ENCODE assay signal across 1 cellular context in the genomic region with DNA sequence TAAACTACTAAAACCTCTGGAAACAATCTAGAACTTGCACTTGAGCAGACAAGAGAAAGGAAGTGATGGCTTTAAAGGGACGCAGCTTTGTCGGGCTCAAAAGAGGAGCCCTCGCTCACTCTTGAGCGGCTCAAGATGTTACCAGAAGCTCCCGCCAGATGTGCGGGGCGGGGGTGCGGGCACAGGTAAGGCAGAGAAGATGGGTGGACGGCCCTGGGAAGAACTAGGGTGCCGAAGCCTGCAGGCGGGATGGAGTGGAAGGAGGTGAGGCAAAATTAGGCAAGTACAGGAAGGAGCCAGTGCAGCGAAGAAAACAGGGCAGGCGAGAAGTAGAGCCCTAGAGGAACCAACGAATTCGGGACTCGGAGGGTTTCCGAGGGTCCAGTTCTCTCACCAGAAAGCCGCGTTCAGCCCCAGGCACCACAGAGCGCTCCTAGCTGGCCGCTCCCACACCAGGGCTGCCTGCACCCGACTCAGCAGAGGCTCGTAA.
TF ChIP-seq lines count a peak whose summit lies in the region.

No MANE protein-coding gene starts in this region.

TF ChIP-seq in HEK293, 187 proteins besides CTCF, POLR2A, EP300 and RAD21 (continued from another document):
- TF ChIP-seq, protein P1, sequence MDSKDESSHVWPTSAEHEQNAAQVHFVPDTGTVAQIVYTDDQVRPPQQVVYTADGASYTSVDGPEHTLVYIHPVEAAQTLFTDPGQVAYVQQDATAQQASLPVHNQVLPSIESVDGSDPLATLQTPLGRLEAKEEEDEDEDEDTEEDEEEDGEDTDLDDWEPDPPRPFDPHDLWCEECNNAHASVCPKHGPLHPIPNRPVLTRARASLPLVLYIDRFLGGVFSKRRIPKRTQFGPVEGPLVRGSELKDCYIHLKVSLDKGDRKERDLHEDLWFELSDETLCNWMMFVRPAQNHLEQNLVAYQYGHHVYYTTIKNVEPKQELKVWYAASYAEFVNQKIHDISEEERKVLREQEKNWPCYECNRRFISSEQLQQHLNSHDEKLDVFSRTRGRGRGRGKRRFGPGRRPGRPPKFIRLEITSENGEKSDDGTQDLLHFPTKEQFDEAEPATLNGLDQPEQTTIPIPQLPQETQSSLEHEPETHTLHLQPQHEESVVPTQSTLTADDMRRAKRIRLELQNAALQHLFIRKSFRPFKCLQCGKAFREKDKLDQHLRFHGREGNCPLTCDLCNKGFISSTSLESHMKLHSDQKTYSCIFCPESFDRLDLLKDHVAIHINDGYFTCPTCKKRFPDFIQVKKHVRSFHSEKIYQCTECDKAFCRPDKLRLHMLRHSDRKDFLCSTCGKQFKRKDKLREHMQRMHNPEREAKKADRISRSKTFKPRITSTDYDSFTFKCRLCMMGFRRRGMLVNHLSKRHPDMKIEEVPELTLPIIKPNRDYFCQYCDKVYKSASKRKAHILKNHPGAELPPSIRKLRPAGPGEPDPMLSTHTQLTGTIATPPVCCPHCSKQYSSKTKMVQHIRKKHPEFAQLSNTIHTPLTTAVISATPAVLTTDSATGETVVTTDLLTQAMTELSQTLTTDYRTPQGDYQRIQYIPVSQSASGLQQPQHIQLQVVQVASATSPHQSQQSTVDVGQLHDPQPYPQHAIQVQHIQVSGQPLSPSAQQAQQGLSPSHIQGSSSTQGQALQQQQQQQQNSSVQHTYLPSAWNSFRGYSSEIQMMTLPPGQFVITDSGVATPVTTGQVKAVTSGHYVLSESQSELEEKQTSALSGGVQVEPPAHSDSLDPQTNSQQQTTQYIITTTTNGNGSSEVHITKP (tag by site-specific recombination; IDR thresholded peaks at IDR 0.05), result 0 out of 2 replicates have a peak, but pooled peaks have one; percentile 53
- TF ChIP-seq KLF9 (tag by site-specific recombination; IDR thresholded peaks at IDR 0.05; ENCODE audit: low read depth), result no peak
- TF ChIP-seq, protein P2, sequence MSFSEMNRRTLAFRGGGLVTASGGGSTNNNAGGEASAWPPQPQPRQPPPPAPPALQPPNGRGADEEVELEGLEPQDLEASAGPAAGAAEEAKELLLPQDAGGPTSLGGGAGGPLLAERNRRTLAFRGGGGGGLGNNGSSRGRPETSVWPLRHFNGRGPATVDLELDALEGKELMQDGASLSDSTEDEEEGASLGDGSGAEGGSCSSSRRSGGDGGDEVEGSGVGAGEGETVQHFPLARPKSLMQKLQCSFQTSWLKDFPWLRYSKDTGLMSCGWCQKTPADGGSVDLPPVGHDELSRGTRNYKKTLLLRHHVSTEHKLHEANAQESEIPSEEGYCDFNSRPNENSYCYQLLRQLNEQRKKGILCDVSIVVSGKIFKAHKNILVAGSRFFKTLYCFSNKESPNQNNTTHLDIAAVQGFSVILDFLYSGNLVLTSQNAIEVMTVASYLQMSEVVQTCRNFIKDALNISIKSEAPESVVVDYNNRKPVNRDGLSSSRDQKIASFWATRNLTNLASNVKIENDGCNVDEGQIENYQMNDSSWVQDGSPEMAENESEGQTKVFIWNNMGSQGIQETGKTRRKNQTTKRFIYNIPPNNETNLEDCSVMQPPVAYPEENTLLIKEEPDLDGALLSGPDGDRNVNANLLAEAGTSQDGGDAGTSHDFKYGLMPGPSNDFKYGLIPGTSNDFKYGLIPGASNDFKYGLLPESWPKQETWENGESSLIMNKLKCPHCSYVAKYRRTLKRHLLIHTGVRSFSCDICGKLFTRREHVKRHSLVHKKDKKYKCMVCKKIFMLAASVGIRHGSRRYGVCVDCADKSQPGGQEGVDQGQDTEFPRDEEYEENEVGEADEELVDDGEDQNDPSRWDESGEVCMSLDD (tag by site-specific recombination; IDR thresholded peaks at IDR 0.05), result no peak
- TF ChIP-seq ZNF600 (tag by site-specific recombination; IDR thresholded peaks at IDR 0.05), result peak; percentile 93; the same call in 1 of the 2 replicates
- TF ChIP-seq ZNF629 (tag by site-specific recombination; IDR thresholded peaks at IDR 0.05), result 0 out of 2 replicates have a peak, but pooled peaks have one; percentile 19
- TF ChIP-seq YY2 (tag by site-specific recombination; IDR thresholded peaks at IDR 0.05), result no peak
- TF ChIP-seq BCL11B (tag by site-specific recombination; IDR thresholded peaks at IDR 0.05; ENCODE audit: low read depth), result 0 out of 2 replicates have a peak, but pooled peaks have one; percentile 26
- peak; percentile 50; the same call in 1 of the 2 replicates for TF ChIP-seq MYNN (tag by site-specific recombination; IDR thresholded peaks at IDR 0.05; ENCODE audit: borderline replicate concordance)
- TF ChIP-seq TCF7L2 (IDR thresholded peaks at IDR 0.05; ENCODE audit: borderline replicate concordance, low read depth, low read length), result no peak
- TF ChIP-seq ZNF2 (tag by site-specific recombination; IDR thresholded peaks at IDR 0.05), result peak; percentile 69
- TF ChIP-seq, protein P3, sequence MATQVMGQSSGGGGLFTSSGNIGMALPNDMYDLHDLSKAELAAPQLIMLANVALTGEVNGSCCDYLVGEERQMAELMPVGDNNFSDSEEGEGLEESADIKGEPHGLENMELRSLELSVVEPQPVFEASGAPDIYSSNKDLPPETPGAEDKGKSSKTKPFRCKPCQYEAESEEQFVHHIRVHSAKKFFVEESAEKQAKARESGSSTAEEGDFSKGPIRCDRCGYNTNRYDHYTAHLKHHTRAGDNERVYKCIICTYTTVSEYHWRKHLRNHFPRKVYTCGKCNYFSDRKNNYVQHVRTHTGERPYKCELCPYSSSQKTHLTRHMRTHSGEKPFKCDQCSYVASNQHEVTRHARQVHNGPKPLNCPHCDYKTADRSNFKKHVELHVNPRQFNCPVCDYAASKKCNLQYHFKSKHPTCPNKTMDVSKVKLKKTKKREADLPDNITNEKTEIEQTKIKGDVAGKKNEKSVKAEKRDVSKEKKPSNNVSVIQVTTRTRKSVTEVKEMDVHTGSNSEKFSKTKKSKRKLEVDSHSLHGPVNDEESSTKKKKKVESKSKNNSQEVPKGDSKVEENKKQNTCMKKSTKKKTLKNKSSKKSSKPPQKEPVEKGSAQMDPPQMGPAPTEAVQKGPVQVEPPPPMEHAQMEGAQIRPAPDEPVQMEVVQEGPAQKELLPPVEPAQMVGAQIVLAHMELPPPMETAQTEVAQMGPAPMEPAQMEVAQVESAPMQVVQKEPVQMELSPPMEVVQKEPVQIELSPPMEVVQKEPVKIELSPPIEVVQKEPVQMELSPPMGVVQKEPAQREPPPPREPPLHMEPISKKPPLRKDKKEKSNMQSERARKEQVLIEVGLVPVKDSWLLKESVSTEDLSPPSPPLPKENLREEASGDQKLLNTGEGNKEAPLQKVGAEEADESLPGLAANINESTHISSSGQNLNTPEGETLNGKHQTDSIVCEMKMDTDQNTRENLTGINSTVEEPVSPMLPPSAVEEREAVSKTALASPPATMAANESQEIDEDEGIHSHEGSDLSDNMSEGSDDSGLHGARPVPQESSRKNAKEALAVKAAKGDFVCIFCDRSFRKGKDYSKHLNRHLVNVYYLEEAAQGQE (tag by site-specific recombination; IDR thresholded peaks at IDR 0.05), result 0 out of 2 replicates have a peak, but pooled peaks have one; percentile 35
- TF ChIP-seq ZNF791 (tag by site-specific recombination; IDR thresholded peaks at IDR 0.05), result no peak
- no peak for TF ChIP-seq ZNF626 (tag by site-specific recombination; IDR thresholded peaks at IDR 0.05)
- TF ChIP-seq ZBTB48 (tag by site-specific recombination; IDR thresholded peaks at IDR 0.05), result peak; percentile 79
- TF ChIP-seq ZNF223 (tag by site-specific recombination; IDR thresholded peaks at IDR 0.05), result peak; percentile 92
- no peak for TF ChIP-seq ZNF521 (tag by site-specific recombination; IDR thresholded peaks at IDR 0.05)
- TF ChIP-seq ZNF501 (tag by site-specific recombination; IDR thresholded peaks at IDR 0.05), result peak; percentile 43; the same call in 1 of the 2 replicates
- peak; percentile 74 for TF ChIP-seq ZNF610 (tag by site-specific recombination; IDR thresholded peaks at IDR 0.05; ENCODE audit: borderline replicate concordance)
- no peak for TF ChIP-seq ZNF266 (tag by site-specific recombination; IDR thresholded peaks at IDR 0.05; ENCODE audit: low read depth)
- peak; percentile 26; the same call in 1 of the 2 replicates for TF ChIP-seq ZNF324 (tag by site-specific recombination; IDR thresholded peaks at IDR 0.05)
- TF ChIP-seq, protein P4, sequence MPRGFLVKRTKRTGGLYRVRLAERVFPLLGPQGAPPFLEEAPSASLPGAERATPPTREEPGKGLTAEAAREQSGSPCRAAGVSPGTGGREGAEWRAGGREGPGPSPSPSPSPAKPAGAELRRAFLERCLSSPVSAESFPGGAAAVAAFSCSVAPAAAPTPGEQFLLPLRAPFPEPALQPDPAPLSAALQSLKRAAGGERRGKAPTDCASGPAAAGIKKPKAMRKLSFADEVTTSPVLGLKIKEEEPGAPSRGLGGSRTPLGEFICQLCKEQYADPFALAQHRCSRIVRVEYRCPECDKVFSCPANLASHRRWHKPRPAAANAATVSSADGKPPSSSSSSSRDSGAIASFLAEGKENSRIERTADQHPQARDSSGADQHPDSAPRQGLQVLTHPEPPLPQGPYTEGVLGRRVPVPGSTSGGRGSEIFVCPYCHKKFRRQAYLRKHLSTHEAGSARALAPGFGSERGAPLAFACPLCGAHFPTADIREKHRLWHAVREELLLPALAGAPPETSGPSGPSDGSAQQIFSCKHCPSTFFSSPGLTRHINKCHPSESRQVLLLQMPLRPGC (tag by site-specific recombination; IDR thresholded peaks at IDR 0.05), result 0 out of 2 replicates have a peak, but pooled peaks have one; percentile 66
- TF ChIP-seq ZNF335 (tag by site-specific recombination; conservative IDR thresholded peaks at IDR 0.05), result peak; percentile 90
- no peak for TF ChIP-seq OVOL3 (tag by site-specific recombination; IDR thresholded peaks at IDR 0.05)
- TF ChIP-seq, protein P5, sequence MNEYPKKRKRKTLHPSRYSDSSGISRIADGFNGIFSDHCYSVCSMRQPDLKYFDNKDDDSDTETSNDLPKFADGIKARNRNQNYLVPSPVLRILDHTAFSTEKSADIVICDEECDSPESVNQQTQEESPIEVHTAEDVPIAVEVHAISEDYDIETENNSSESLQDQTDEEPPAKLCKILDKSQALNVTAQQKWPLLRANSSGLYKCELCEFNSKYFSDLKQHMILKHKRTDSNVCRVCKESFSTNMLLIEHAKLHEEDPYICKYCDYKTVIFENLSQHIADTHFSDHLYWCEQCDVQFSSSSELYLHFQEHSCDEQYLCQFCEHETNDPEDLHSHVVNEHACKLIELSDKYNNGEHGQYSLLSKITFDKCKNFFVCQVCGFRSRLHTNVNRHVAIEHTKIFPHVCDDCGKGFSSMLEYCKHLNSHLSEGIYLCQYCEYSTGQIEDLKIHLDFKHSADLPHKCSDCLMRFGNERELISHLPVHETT (tag by site-specific recombination; IDR thresholded peaks at IDR 0.05), result no peak; the same call in 1 of the 2 replicates
- peak; percentile 35 for TF ChIP-seq SP7 (tag by site-specific recombination; IDR thresholded peaks at IDR 0.05)
TF ChIP-seq in HEK293: peak in this region for 21.
